Comparison of ENCODE assay signal across 30 cellular contexts in the genomic region with DNA sequence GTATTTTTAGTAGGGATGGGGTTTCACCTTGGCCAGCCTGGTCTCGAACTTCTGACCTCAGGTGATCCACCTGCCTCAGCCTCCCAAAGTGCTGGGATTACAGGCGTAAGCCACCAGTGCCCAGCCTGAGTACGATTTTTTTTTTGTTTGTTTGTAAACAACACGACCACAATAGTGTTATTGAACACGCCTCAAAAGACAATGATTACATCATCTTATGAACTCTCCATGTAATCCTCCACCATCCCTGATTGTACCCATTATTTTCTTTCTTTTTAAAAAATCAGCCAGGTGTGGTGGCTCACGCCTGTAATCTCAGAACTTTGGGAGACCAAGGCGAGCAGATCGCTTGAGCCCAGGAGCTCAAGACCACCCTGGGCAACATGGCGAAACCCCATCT. TPM values are rescaled to one million over a fixed set of nuclear protein-coding genes. Genes with fewer than 3 reads are reported as not detected.
"Had no signal": no experiment of that assay in that cellular context is flagged by ENCODE, and none has a peak within 500 bp of the region (broad histone marks: within the 10 kb centered on the region; RNA-seq: fewer than 3 reads in every experiment).

No MANE protein-coding gene starts in this region.

- H3K9ac ChIP-seq: neural progenitor cell, parathyroid adenoma had no signal

- H3K4me3 Mint-ChIP-seq: naive thymus-derived CD4-positive, alpha-beta T cell; natural killer cell; neural progenitor cell; stimulated activated memory B cell treated with anti-CD40 and anti-IgM and Interleukin-4, amounts not matched to agents 10 μg/mL and 1 μg/mL and 100 μg/mL, for 72 hours; stimulated activated naive CD8-positive, alpha-beta T cell treated with anti-CD3 and anti-CD28 coated beads, Interleukin-15, amount 100 ng/mL, for 72 hours had no signal

- H3K4me3 ChIP-seq: neural progenitor cell, ovary, psoas muscle, skin epidermis, smooth muscle cell, spleen, suprapubic skin, testis, tibial artery, transverse colon, upper lobe of right lung, uterus had no signal

- H3K36me3 Mint-ChIP-seq: naive thymus-derived CD4-positive, alpha-beta T cell; natural killer cell; neural progenitor cell; stimulated activated memory B cell treated with anti-CD40 and anti-IgM and Interleukin-4, amounts not matched to agents 10 μg/mL and 1 μg/mL and 100 μg/mL, for 72 hours had no signal

- H3K4me1 ChIP-seq: parathyroid adenoma, psoas muscle, spleen, testis, tibial artery, transverse colon, upper lobe of right lung, uterus had no signal

- H3K27ac ChIP-seq: neural progenitor cell, ovary, parathyroid adenoma, psoas muscle, skin epidermis, spleen, suprapubic skin, testis, tibial artery, transverse colon, upper lobe of right lung, uterus had no signal

- H3K36me3 ChIP-seq: neural progenitor cell, ovary, spleen, suprapubic skin, tibial artery, transverse colon, upper lobe of right lung, uterus had no signal

- H3K79me2 ChIP-seq: parathyroid adenoma had no signal

- H3K9me3 Mint-ChIP-seq: natural killer cell; stimulated activated naive CD8-positive, alpha-beta T cell treated with anti-CD3 and anti-CD28 coated beads, Interleukin-15, amount 100 ng/mL, for 72 hours had no signal

- H3K4me2 ChIP-seq: neural progenitor cell had no signal

- H3K9me3 ChIP-seq: ovary, suprapubic skin, testis, upper lobe of right lung, uterus had no signal

- H3K27ac Mint-ChIP-seq: naive thymus-derived CD4-positive, alpha-beta T cell; natural killer cell; neural progenitor cell; progenitor cell of endocrine pancreas; stimulated activated memory B cell treated with anti-CD40 and anti-IgM and Interleukin-4, amounts not matched to agents 10 μg/mL and 1 μg/mL and 100 μg/mL, for 72 hours; stimulated activated naive CD8-positive, alpha-beta T cell treated with anti-CD3 and anti-CD28 coated beads, Interleukin-15, amount 100 ng/mL, for 72 hours had no signal

- H2AFZ ChIP-seq: neural progenitor cell, parathyroid adenoma had no signal

- H3K4me1 Mint-ChIP-seq: naive thymus-derived CD4-positive, alpha-beta T cell; natural killer cell; stimulated activated memory B cell treated with anti-CD40 and anti-IgM and Interleukin-4, amounts not matched to agents 10 μg/mL and 1 μg/mL and 100 μg/mL, for 72 hours; stimulated activated naive CD8-positive, alpha-beta T cell treated with anti-CD3 and anti-CD28 coated beads, Interleukin-15, amount 100 ng/mL, for 72 hours had no signal

- H3K27me3 ChIP-seq: ovary, testis, uterus had no signal

- DNase-seq: naive thymus-derived CD4-positive, alpha-beta T cell; natural killer cell; occipital lobe; ovary; posterior cingulate gyrus; psoas muscle; right cardiac atrium; stimulated activated CD4-positive, alpha-beta T cell treated with anti-CD3 and anti-CD28 coated beads, Interleukin-12 subunit alpha, Interleukin-12 subunit beta, amount 100 ng/mL, for 4 hours; stimulated activated CD4-positive, alpha-beta T cell treated with anti-CD3 and anti-CD28 coated beads, Interleukin-1b, Interleukin-23, amount 100 ng/mL, for 48 hours; stimulated activated CD4-positive, alpha-beta T cell treated with anti-CD3 and anti-CD28 coated beads, Interleukin-4, amount 100 ng/mL, for 1 hour; stimulated activated CD4-positive, alpha-beta T cell treated with anti-CD3 and anti-CD28 coated beads, Interleukin-4, amount 100 ng/mL, for 4 hours; stimulated activated CD8-positive, alpha-beta memory T cell treated with anti-CD3 and anti-CD28 coated beads, Interleukin-4, amount 100 ng/mL, for 48 hours; stimulated activated naive CD4-positive, alpha-beta T cell; stimulated activated naive CD8-positive, alpha-beta T cell treated with anti-CD3 and anti-CD28 coated beads, Interleukin-15, amount 100 ng/mL, for 72 hours; stimulated activated naive CD8-positive, alpha-beta T cell treated with anti-CD3 and anti-CD28 coated beads, Interleukin-15, Interleukin-2, amounts not matched to agents 100 U/mL and 50 U/mL, for 24 hours; substantia nigra; testis; tibial artery; transverse colon; upper lobe of right lung; uterus had no signal

RNA-seq across cellular contexts. Expression of gene TBX3, which starts 25.1 kb away (rescaled TPM):
- total RNA-seq: naive thymus-derived CD4-positive, alpha-beta T cell had no signal
- polyA plus RNA-seq: naive thymus-derived CD4-positive, alpha-beta T cell; neural cell had no signal
